Comparison of ENCODE assay signal across 8 cellular contexts in genomic region chr20:41617931-41618806, GRCh38. TPM values are rescaled to one million over a fixed set of nuclear protein-coding genes. Genes with fewer than 3 reads are reported as not detected.
DNase-seq lines count a peak whose midpoint lies in the region; ATAC-seq and TF ChIP-seq lines count a peak whose summit lies in the region.

Gene CHD6 (minus strand): TSS chr20:41618377. CDS start chr20:41551337, 67,040 bp downstream.

- H3K9me3 Mint-ChIP-seq in activated naive CD4-positive, alpha-beta T cell treated with anti-CD3 and anti-CD28 coated beads, Interleukin-2, amount 50 U/mL, for 72 hours: no peaks in the 10 kb centered on the region
- H3K9me3 Mint-ChIP-seq in osteocyte (ENCODE audit: unreplicated experiment): no peaks in the 10 kb centered on the region

- H3K27ac ChIP-seq in thymus (ENCODE audit: low read depth): peak within 1 kb of the TSS; percentile 91

- no peaks in the 10 kb centered on the region for H3K36me3 Mint-ChIP-seq in activated naive CD4-positive, alpha-beta T cell treated with anti-CD3 and anti-CD28 coated beads, Interleukin-2, amount 50 U/mL, for 72 hours
- H3K36me3 Mint-ChIP-seq in osteocyte (ENCODE audit: unreplicated experiment): no peaks in the 10 kb centered on the region

- H3K36me3 ChIP-seq in GM06990 (ENCODE audit: control insufficient read depth, insufficient read depth, low read length) (no peaks in the 10 kb centered on the region), thymus (ENCODE audit: control insufficient read depth, insufficient read depth) (no peaks in the 10 kb centered on the region)

- peak within 1 kb of the TSS; percentile 85 for H3K4me3 Mint-ChIP-seq in osteocyte (ENCODE audit: unreplicated experiment)

- intact Hi-C loops in head of caudate nucleus (cut with DNase I): no loop called here

- DNase-seq in GM06990 (ENCODE audit: extremely low read depth, insufficient read length) (peak; percentile 98), NCI-H1092 treated with DMSO at 0.1 percent for 48 hours (lab: John Stamatoyannopoulos, UW) (peak; percentile 99), SKM-1 (lab: John Stamatoyannopoulos, UW; ENCODE audit: unreplicated experiment) (peak; percentile 86), head of caudate nucleus (peak; percentile 99 to 100 (median 100)), osteocyte (ENCODE audit: extremely low spot score, unreplicated experiment) (peak; percentile 100)
- peak; percentile 98 to 99 for DNase-seq in activated naive CD4-positive, alpha-beta T cell treated with anti-CD3 and anti-CD28 coated beads, Interleukin-2, amount 50 U/mL, for 72 hours (ENCODE audit: low spot score in 2 of 2)

- WGBS in thymus: under 1% methylated on average over 98 of the region's 98 CpGs

- no peaks in the 10 kb centered on the region for H3K27me3 ChIP-seq in GM06990 (replicated peaks; ENCODE audit: control insufficient read depth, insufficient read depth, low read length)
- peaks cover 4% of the 10 kb centered on the region for H3K27me3 ChIP-seq in thymus (ENCODE audit: control insufficient read depth, insufficient read depth)

- no peak for TF ChIP-seq CTCF in GM06990 (IDR thresholded peaks at IDR 0.05; ENCODE audit: insufficient read depth, low read length, poor library complexity, severe bottlenecking)
- TF ChIP-seq CTCF in osteocyte (IDR thresholded peaks at IDR 0.05): no peak

- peak within 1 kb of the TSS; percentile 78 to 94 for H3K27ac Mint-ChIP-seq in activated naive CD4-positive, alpha-beta T cell treated with anti-CD3 and anti-CD28 coated beads, Interleukin-2, amount 50 U/mL, for 72 hours
- H3K27ac Mint-ChIP-seq in osteocyte (ENCODE audit: unreplicated experiment): peak within 1 kb of the TSS; percentile 66

- peak; percentile 98 for ATAC-seq in HG02610 (IDR thresholded peaks at IDR 0.05; ENCODE audit: unreplicated experiment)
- ATAC-seq in activated naive CD4-positive, alpha-beta T cell treated with anti-CD3 and anti-CD28 coated beads, Interleukin-2, amount 50 U/mL, for 72 hours: peak; percentile 98 to 99

- peak within 1 kb of the TSS; percentile 85 for H3K4me3 ChIP-seq in GM06990 (replicated peaks; ENCODE audit: low read depth, low read length)
- peak within 1 kb of the TSS; percentile 100 for H3K4me3 ChIP-seq in thymus (ENCODE audit: low read length)

- peaks cover 14% of the 10 kb centered on the region for H3K4me1 ChIP-seq in thymus (ENCODE audit: control insufficient read depth, insufficient read depth, low read length)

- H3K27me3 Mint-ChIP-seq in osteocyte (ENCODE audit: unreplicated experiment): peaks cover 11% of the 10 kb centered on the region

- peaks cover 32% of the 10 kb centered on the region for H3K4me1 Mint-ChIP-seq in osteocyte (ENCODE audit: unreplicated experiment)

- H3K9me3 ChIP-seq in thymus (ENCODE audit: control insufficient read depth): no peaks in the 10 kb centered on the region

RNA-seq across cellular contexts. Expression of gene CHD6, which starts in this region (rescaled TPM):
- 10 to 100 TPM; 19.6 to 28.0 TPM for total RNA-seq in activated naive CD4-positive, alpha-beta T cell treated with anti-CD3 and anti-CD28 coated beads, Interleukin-2, amount 50 U/mL, for 72 hours
- total RNA-seq in osteocyte: 45.0 and 51.4 TPM in 2 replicates
- 11.8 TPM for polyA plus RNA-seq in thymus

Comparison
In these comparisons a context has a peak if more than half of its experiments do, and no peak if none do; other contexts are left out.
1. Peak in every context shown above with its lines: DNase-seq, ATAC-seq, H3K4me3 ChIP-seq and H3K27ac ChIP-seq.